ENCODE assay signal across 11 cellular contexts in the genomic region with DNA sequence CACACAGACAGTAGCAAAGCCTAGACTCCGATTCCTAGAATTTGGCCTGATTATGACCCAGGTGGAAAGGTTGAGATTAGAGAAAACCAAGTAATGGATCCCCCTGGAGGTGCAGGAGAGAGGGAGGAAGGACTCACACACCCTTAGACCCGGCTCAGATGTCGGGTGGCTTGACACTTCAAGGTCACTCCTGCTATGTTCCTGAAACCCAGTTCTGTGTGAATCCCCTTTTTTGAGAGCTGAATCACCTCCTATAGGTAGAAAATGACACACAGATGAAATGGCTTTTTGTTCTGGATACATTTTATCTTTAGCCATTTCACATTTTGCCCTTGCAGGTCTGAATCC.
DNase-seq lines count a peak whose midpoint lies in the region; ATAC-seq, FAIRE-seq and TF ChIP-seq lines count a peak whose summit lies in the region.
"Had no signal": no experiment of that assay in that cellular context is flagged by ENCODE, and none has a peak within 500 bp of the region (broad histone marks: within the 10 kb centered on the region; RNA-seq: fewer than 3 reads in every experiment).

No MANE protein-coding gene starts in this region.

- peak overlapping the region; percentile 70 for H4K5ac ChIP-seq in IMR-90 (ENCODE audit: low read depth, low read length)

- H3K9me1 ChIP-seq in IMR-90 (ENCODE audit: insufficient read depth, low read length): peaks cover 3% of the 10 kb centered on the region; the same call in 1 of the 2 replicates

- peak overlapping the region; percentile 6 to 48; a peak in 3 of 4 replicates for H4K8ac ChIP-seq in IMR-90 (ENCODE audit: low read depth in 2 of 2, low read length in 2 of 2)

- WGBS in A549 (ENCODE audit: missing lambda C conversion rate): 21% methylated on average over 3 of the region's 3 CpGs
- WGBS in IMR-90 (ENCODE audit: extremely low coverage in 2 of 2, insufficient read length in 1 of 2), 2 experiments: no CpG with 5 or more reads among the region's 3 CpGs
- 40 to 72% methylated on average over 3 of the region's 3 CpGs for WGBS in esophagus squamous epithelium, 2 donors

- DNase-seq in A549 (ENCODE audit: low read depth in 1 of 2, low spot score in 1 of 2) (no peak), IMR-90 (no peak), esophagus squamous epithelium (lab: John Stamatoyannopoulos, UW) (no peak), omental fat pad (ENCODE audit: low spot score) (no peak), AG08395 (ENCODE audit: low spot score) (no peak), NCI-H128 (lab: John Stamatoyannopoulos, UW; ENCODE audit: unreplicated experiment) (no peak), HPDE6-E6E7 (ENCODE audit: extremely low spot score) (no peak)
- DNase-seq: activated T-cell treated with anti-CD3 and anti-CD28 coated beads, Interleukin-2, amount 50 U/mL, for 1 hour; GDM1; NCI-H526 treated with DMSO at 0.1 percent for 48 hours had no signal

- no peak overlapping the region for H2AK9ac ChIP-seq in IMR-90 (replicated peaks; ENCODE audit: low read depth, low read length, poor library complexity)

- POLR2A ChIA-PET in A549 (lab: Yijun Ruan, JAX): no interaction called here
- POLR2A ChIA-PET in IMR-90 (lab: Charles Lee; ENCODE audit: unreplicated experiment): no interaction called here

- TF ChIP-seq RAD21 in A549 (conservative IDR thresholded peaks at IDR 0.05 in 1 of 2, IDR thresholded peaks at IDR 0.05 in 1 of 2) (no peak), IMR-90 (IDR thresholded peaks at IDR 0.05; ENCODE audit: low read length) (no peak)

- peak overlapping the region; percentile 31 for H3K9ac ChIP-seq in IMR-90 (ENCODE audit: low read depth, low read length)

- in situ Hi-C loops in IMR-90 (cut with MboI; ENCODE audit: low sequenced_read_pairs): no loop called here

- TF ChIP-seq POLR2A in A549 (IDR thresholded peaks at IDR 0.05; ENCODE audit: low read length) (no peak), IMR-90 (IDR thresholded peaks at IDR 0.05; ENCODE audit: low read depth, low read length) (no peak; the same call in 1 of the 2 replicates), esophagus squamous epithelium (IDR thresholded peaks at IDR 0.05) (no peak)

- BruUV-seq in IMR-90 (replicated peaks; lab: Mats Ljungman, UMichigan): no TSS peak

- peak overlapping the region; percentile 45; the same call in 1 of the 3 replicates for H2BK15ac ChIP-seq in IMR-90 (ENCODE audit: low read depth, low read length)

- H3K4me3 ChIP-seq in A549: no peak overlapping the region
- H3K4me3 ChIP-seq in IMR-90 (ENCODE audit: insufficient read depth, low read depth, low read length): no peak overlapping the region
- H3K4me3 ChIP-seq in esophagus squamous epithelium: peak overlapping the region in 2 of 4 donors; percentile 12 to 50

- H3K27ac ChIP-seq in A549 (peak overlapping the region; percentile 36 to 80), IMR-90 (ENCODE audit: insufficient read depth, low read length) (peak overlapping the region; percentile 35), esophagus squamous epithelium (peak overlapping the region in 3 of 4 donors; percentile 64 to 76 (median 67))

- peak; percentile 43 for FAIRE-seq in A549 (lab: Jason Lieb, UNC)

- H2AFZ ChIP-seq in IMR-90 (replicated peaks; ENCODE audit: low read length, poor library complexity): peak overlapping the region; percentile 75

- peak overlapping the region; percentile 35 for H2BK5ac ChIP-seq in IMR-90 (ENCODE audit: low read depth, low read length, poor library complexity, severe bottlenecking)

- CTCF ChIA-PET in A549 (lab: Yijun Ruan, JAX) (no interaction called here), IMR-90 (lab: Yijun Ruan, JAX) (no interaction called here)

- H3K27me3 ChIP-seq in IMR-90 (ENCODE audit: control insufficient read depth, insufficient read depth, low read length) (no peaks in the 10 kb centered on the region), esophagus squamous epithelium (no peaks in the 10 kb centered on the region)

- H4K20me1 ChIP-seq in IMR-90 (ENCODE audit: insufficient read depth, low read length): no peaks in the 10 kb centered on the region

- H2AK5ac ChIP-seq in IMR-90 (ENCODE audit: low read depth, low read length): 0 out of 2 replicates have a peak overlapping the region, but pooled peaks have one; percentile 44

- H3K14ac ChIP-seq in IMR-90 (replicated peaks; ENCODE audit: low read depth, low read length): peak overlapping the region; percentile 76

- TF ChIP-seq CTCF in A549 (IDR thresholded peaks at IDR 0.05): no peak
- TF ChIP-seq CTCF in IMR-90 (conservative IDR thresholded peaks at IDR 0.05; ENCODE audit: low read depth, low read length): no peak
- no peak for TF ChIP-seq CTCF in esophagus squamous epithelium (IDR thresholded peaks at IDR 0.05)
- no peak for TF ChIP-seq CTCF in omental fat pad (IDR thresholded peaks at IDR 0.05)

- intact Hi-C loops in IMR-90 (cut with micrococcal nuclease): no loop called here
- intact Hi-C loops in esophagus squamous epithelium (cut with DNase I): no loop called here

- H3K4me2 ChIP-seq in A549 (peak overlapping the region; percentile 66), IMR-90 (ENCODE audit: low read depth, low read length) (peak overlapping the region; percentile 33)

- H3K4ac ChIP-seq in IMR-90 (ENCODE audit: low read depth, low read length): peak overlapping the region; percentile 65

- H3K18ac ChIP-seq in IMR-90 (ENCODE audit: low read depth, low read length): peak overlapping the region; percentile 31

- no peak for TF ChIP-seq EP300 in A549 (IDR thresholded peaks at IDR 0.05)

- peak overlapping the region; percentile 30 for H4K91ac ChIP-seq in IMR-90 (ENCODE audit: insufficient read depth, low read depth, low read length)

- ATAC-seq in A549: peak; percentile 64 to 79; a peak in 5 of 6 replicates
- peak; percentile 53; the same call in 1 of the 2 replicates for ATAC-seq in IMR-90 (ENCODE audit: low read depth)
- ATAC-seq in omental fat pad (ENCODE audit: low FRiP score): peak; percentile 65
- ATAC-seq in HG03439 (IDR thresholded peaks at IDR 0.05; ENCODE audit: unreplicated experiment): no peak

- H3K36me3 ChIP-seq in IMR-90 (ENCODE audit: control insufficient read depth, insufficient read depth, low read length): no peaks in the 10 kb centered on the region
- no peaks in the 10 kb centered on the region for H3K36me3 ChIP-seq in esophagus squamous epithelium

- H2BK20ac ChIP-seq in IMR-90 (ENCODE audit: low read depth, low read length): peak overlapping the region; percentile 55

- peak overlapping the region; percentile 19 for H3K56ac ChIP-seq in IMR-90 (ENCODE audit: extremely low read depth, insufficient read depth, low read length)

- dilution Hi-C loops in IMR-90 (cut with HindIII; ENCODE audit: low sequenced_read_pairs, unreplicated experiment): no loop called here

- 0 out of 2 replicates have a peak overlapping the region, but pooled peaks have one; percentile 2 for H3K23ac ChIP-seq in IMR-90 (ENCODE audit: low read depth, low read length)

- H3K4me1 ChIP-seq in A549: peaks cover 30% of the 10 kb centered on the region
- H3K4me1 ChIP-seq in IMR-90 (ENCODE audit: control insufficient read depth, insufficient read depth, low read length): peaks cover 4% of the 10 kb centered on the region; the same call in 1 of the 2 replicates
- H3K4me1 ChIP-seq in esophagus squamous epithelium: peaks cover 0 to 17% (median 14%) of the 10 kb centered on the region in 3 donors

- no peaks in the 10 kb centered on the region for H3K79me1 ChIP-seq in IMR-90 (ENCODE audit: low read depth in 1 of 2, low read length in 2 of 2)

- no peaks in the 10 kb centered on the region for H3K9me3 ChIP-seq in A549
- H3K9me3 ChIP-seq in IMR-90 (ENCODE audit: control insufficient read depth, insufficient read depth, low read length): no peaks in the 10 kb centered on the region
- no peaks in the 10 kb centered on the region for H3K9me3 ChIP-seq in esophagus squamous epithelium

- peak overlapping the region; percentile 53 for H2BK120ac ChIP-seq in IMR-90 (ENCODE audit: low read depth, low read length)

TF ChIP-seq in A549, 52 proteins besides CTCF, POLR2A, EP300 and RAD21:
- no peak for TF ChIP-seq POLR2AphosphoS2 (conservative IDR thresholded peaks at IDR 0.05; ENCODE audit: low read length)
- 0 out of 2 replicates have a peak, but pooled peaks have one; percentile 1 for TF ChIP-seq GATA3 (IDR thresholded peaks at IDR 0.05; ENCODE audit: borderline replicate concordance)
- TF ChIP-seq FOSL2 (IDR thresholded peaks at IDR 0.05): no peak
- no peak for TF ChIP-seq FOSL2 (CRISPR knock-in tag; IDR thresholded peaks at IDR 0.05)
TF ChIP-seq in A549: peak in this region for 1.

TF ChIP-seq in IMR-90, 13 proteins besides CTCF, POLR2A, EP300 and RAD21:
- no peak for TF ChIP-seq FOS (IDR thresholded peaks at IDR 0.05; ENCODE audit: low read depth, low read length)
- no peak for TF ChIP-seq MAZ (IDR thresholded peaks at IDR 0.05; ENCODE audit: borderline replicate concordance, low read depth, low read length)
- TF ChIP-seq RCOR1 (IDR thresholded peaks at IDR 0.05; ENCODE audit: insufficient replicate concordance, low read length): no peak
- no peak for TF ChIP-seq RFX5 (IDR thresholded peaks at IDR 0.05; ENCODE audit: low read depth, low read length)
- no peak for TF ChIP-seq SMC3 (IDR thresholded peaks at IDR 0.05; ENCODE audit: low read depth, low read length)
- TF ChIP-seq NFE2L2 (IDR thresholded peaks at IDR 0.05; ENCODE audit: low read depth, low read length): no peak
- TF ChIP-seq BHLHE40 (IDR thresholded peaks at IDR 0.05; ENCODE audit: low read depth, low read length): no peak
- no peak for TF ChIP-seq ELK1 (IDR thresholded peaks at IDR 0.05; ENCODE audit: borderline replicate concordance, low read depth, low read length)
- TF ChIP-seq, protein P1, sequence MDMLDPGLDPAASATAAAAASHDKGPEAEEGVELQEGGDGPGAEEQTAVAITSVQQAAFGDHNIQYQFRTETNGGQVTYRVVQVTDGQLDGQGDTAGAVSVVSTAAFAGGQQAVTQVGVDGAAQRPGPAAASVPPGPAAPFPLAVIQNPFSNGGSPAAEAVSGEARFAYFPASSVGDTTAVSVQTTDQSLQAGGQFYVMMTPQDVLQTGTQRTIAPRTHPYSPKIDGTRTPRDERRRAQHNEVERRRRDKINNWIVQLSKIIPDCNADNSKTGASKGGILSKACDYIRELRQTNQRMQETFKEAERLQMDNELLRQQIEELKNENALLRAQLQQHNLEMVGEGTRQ (IDR thresholded peaks at IDR 0.05; ENCODE audit: low read depth, low read length): no peak
- TF ChIP-seq MAFK (IDR thresholded peaks at IDR 0.05; ENCODE audit: low read depth, low read length): no peak
- no peak for TF ChIP-seq CHD1 (IDR thresholded peaks at IDR 0.05; ENCODE audit: low read depth, low read length)
